ENCODE assay signal across 29 cellular contexts in genomic region chr14:36418937-36419336, GRCh38.
"Had no signal": no experiment of that assay in that cellular context is flagged by ENCODE, and none has a peak within 500 bp of the region (broad histone marks: within the 10 kb centered on the region; RNA-seq: fewer than 3 reads in every experiment).

No MANE protein-coding gene starts in this region.

- H3K27ac ChIP-seq: neural progenitor cell, ovary, parathyroid adenoma, psoas muscle, skin epidermis, spleen, stomach, thoracic aorta, tibial artery, transverse colon, upper lobe of right lung, uterus had no signal

- H3K9me3 Mint-ChIP-seq: stimulated activated naive CD8-positive, alpha-beta T cell treated with anti-CD3 and anti-CD28 coated beads, Interleukin-15, Interleukin-2, amounts not matched to agents 100 ng/mL and 50 ng/mL, for 24 hours; type B pancreatic cell had no signal

- H3K27ac Mint-ChIP-seq: naive thymus-derived CD4-positive, alpha-beta T cell; natural killer cell; nephron; neural progenitor cell; progenitor cell of endocrine pancreas; stimulated activated naive B cell treated with anti-CD40 and anti-IgM and Interleukin-4, amounts not matched to agents 10 μg/mL and 1 μg/mL and 100 μg/mL, for 72 hours; stimulated activated naive CD8-positive, alpha-beta T cell treated with anti-CD3 and anti-CD28 coated beads, Interleukin-15, Interleukin-2, amounts not matched to agents 100 ng/mL and 50 ng/mL, for 24 hours; type B pancreatic cell had no signal

- H3K36me3 Mint-ChIP-seq: naive thymus-derived CD4-positive, alpha-beta T cell; natural killer cell; neural progenitor cell; stimulated activated naive B cell treated with anti-CD40 and anti-IgM and Interleukin-4, amounts not matched to agents 10 μg/mL and 1 μg/mL and 100 μg/mL, for 72 hours; type B pancreatic cell had no signal

- ATAC-seq: naive thymus-derived CD4-positive, alpha-beta T cell; natural killer cell; psoas muscle; right cardiac atrium; sciatic nerve; stimulated activated naive B cell treated with anti-CD40 and anti-IgM and Interleukin-4, amounts not matched to agents 10 μg/mL and 1 μg/mL and 100 μg/mL, for 72 hours had no signal

- H3K4me3 Mint-ChIP-seq: naive thymus-derived CD4-positive, alpha-beta T cell; natural killer cell; nephron; neural progenitor cell; stimulated activated naive B cell treated with anti-CD40 and anti-IgM and Interleukin-4, amounts not matched to agents 10 μg/mL and 1 μg/mL and 100 μg/mL, for 72 hours; stimulated activated naive CD8-positive, alpha-beta T cell treated with anti-CD3 and anti-CD28 coated beads, Interleukin-15, Interleukin-2, amounts not matched to agents 100 ng/mL and 50 ng/mL, for 24 hours; type B pancreatic cell had no signal

- H3K4me1 Mint-ChIP-seq: naive thymus-derived CD4-positive, alpha-beta T cell; natural killer cell; nephron; stimulated activated naive B cell treated with anti-CD40 and anti-IgM and Interleukin-4, amounts not matched to agents 10 μg/mL and 1 μg/mL and 100 μg/mL, for 72 hours had no signal

- DNase-seq: naive thymus-derived CD4-positive, alpha-beta T cell; natural killer cell; occipital lobe; ovary; posterior cingulate gyrus; psoas muscle; right cardiac atrium; spleen; stimulated activated CD4-positive, alpha-beta T cell treated with anti-CD3 and anti-CD28 coated beads, Interleukin-12 subunit alpha, Interleukin-12 subunit beta, amount 100 ng/mL, for 4 hours; stimulated activated CD4-positive, alpha-beta T cell treated with anti-CD3 and anti-CD28 coated beads, Interleukin-1b, Interleukin-23, amount 100 ng/mL, for 48 hours; stimulated activated CD4-positive, alpha-beta T cell treated with anti-CD3 and anti-CD28 coated beads, Interleukin-4, amount 100 ng/mL, for 1 hour; stimulated activated CD4-positive, alpha-beta T cell treated with anti-CD3 and anti-CD28 coated beads, Interleukin-4, amount 100 ng/mL, for 4 hours; stimulated activated CD8-positive, alpha-beta memory T cell treated with anti-CD3 and anti-CD28 coated beads, Interleukin-4, amount 100 ng/mL, for 48 hours; stimulated activated naive B cell treated with anti-CD40 and anti-IgM and Interleukin-4, amounts not matched to agents 10 μg/mL and 1 μg/mL and 100 μg/mL, for 72 hours; stimulated activated naive CD4-positive, alpha-beta T cell treated with Interleukin-2 at 50 U/mL for 16 hours; stomach; tibial artery; transverse colon; upper lobe of right lung; uterus had no signal
